17 cellular contexts compared by ENCODE assay signal in genomic region chr19:29784598-29785223, GRCh38. TPM values are rescaled to one million over a fixed set of nuclear protein-coding genes. Genes with fewer than 3 reads are reported as not detected.
DNase-seq lines count a peak whose midpoint lies in the region; TF ChIP-seq lines count a peak whose summit lies in the region.
"Had no signal": no experiment of that assay in that cellular context is flagged by ENCODE, and none has a peak within 500 bp of the region (broad histone marks: within the 10 kb centered on the region; RNA-seq: fewer than 3 reads in every experiment).

No MANE protein-coding gene starts in this region.

- H2BK15ac ChIP-seq in neuronal stem cell (ENCODE audit: low read length), result no peak overlapping the region

- H3K4me3 Mint-ChIP-seq in MCF 10A (ENCODE audit: unreplicated experiment), result no peak overlapping the region
- no peak overlapping the region for H3K4me3 Mint-ChIP-seq in osteocyte (ENCODE audit: unreplicated experiment)
- H3K4me3 Mint-ChIP-seq: B cell; CD4-positive, alpha-beta T cell; CD8-positive, alpha-beta T cell had no signal

- H3K27me3 Mint-ChIP-seq in MCF 10A (ENCODE audit: insufficient read depth, unreplicated experiment) (no peaks in the 10 kb centered on the region), osteocyte (ENCODE audit: unreplicated experiment) (no peaks in the 10 kb centered on the region)
- H3K27me3 Mint-ChIP-seq: CD4-positive, alpha-beta T cell had no signal

- H3K27ac ChIP-seq in breast epithelium, result no peak overlapping the region
- no peak overlapping the region for H3K27ac ChIP-seq in neuronal stem cell (replicated peaks; ENCODE audit: low read length)
- H3K27ac ChIP-seq in esophagus muscularis mucosa (replicated peaks in 1 of 4), result no peak overlapping the region
- H3K27ac ChIP-seq: 22Rv1; A549; BLaER1 treated with 17β-estradiol and CSF1 and Interleukin-3, amounts not matched to agents 10 nM and 100 nM; C4-2B had no signal

- no peak overlapping the region for H2AFZ ChIP-seq in neuronal stem cell (ENCODE audit: low read length)

- no peaks in the 10 kb centered on the region for H3K36me3 Mint-ChIP-seq in MCF 10A (ENCODE audit: insufficient read depth, unreplicated experiment)
- H3K36me3 Mint-ChIP-seq in osteocyte (ENCODE audit: unreplicated experiment), result no peaks in the 10 kb centered on the region
- H3K36me3 Mint-ChIP-seq: CD8-positive, alpha-beta T cell had no signal

- TF ChIP-seq EP300 in esophagus muscularis mucosa (IDR thresholded peaks at IDR 0.05), result no peak

- H2AK5ac ChIP-seq in neuronal stem cell (ENCODE audit: low read depth, low read length), result no peak overlapping the region

- H2BK5ac ChIP-seq in neuronal stem cell (ENCODE audit: low read length), result no peak overlapping the region

- TF ChIP-seq CTCF in MCF 10A (IDR thresholded peaks at IDR 0.05; ENCODE audit: unreplicated experiment), result no peak
- TF ChIP-seq CTCF in breast epithelium (IDR thresholded peaks at IDR 0.05), result no peak
- no peak for TF ChIP-seq CTCF in esophagus muscularis mucosa (IDR thresholded peaks at IDR 0.05)
- no peak for TF ChIP-seq CTCF in osteocyte (IDR thresholded peaks at IDR 0.05)

- H3K79me1 ChIP-seq in neuronal stem cell (ENCODE audit: low read depth, low read length), result no peaks in the 10 kb centered on the region

- TF ChIP-seq POLR2A in breast epithelium (IDR thresholded peaks at IDR 0.05) (no peak), esophagus muscularis mucosa (IDR thresholded peaks at IDR 0.05; ENCODE audit: low read depth) (no peak)

- peak overlapping the region; percentile 35 for H2BK12ac ChIP-seq in neuronal stem cell (ENCODE audit: low read length)

- peak overlapping the region; percentile 43 for H3K27ac Mint-ChIP-seq in MCF 10A (ENCODE audit: low read depth, unreplicated experiment)
- H3K27ac Mint-ChIP-seq in osteocyte (ENCODE audit: unreplicated experiment), result no peak overlapping the region
- H3K27ac Mint-ChIP-seq: B cell; CD4-positive, alpha-beta T cell; CD8-positive, alpha-beta T cell had no signal

- peak overlapping the region; percentile 57 for H4K8ac ChIP-seq in neuronal stem cell (ENCODE audit: low read depth, low read length)

- H3K9ac ChIP-seq in neuronal stem cell (ENCODE audit: low read depth, low read length, poor library complexity), result no peak overlapping the region
- H3K9ac ChIP-seq: BLaER1 treated with 17β-estradiol and CSF1 and Interleukin-3, amounts not matched to agents 10 nM and 100 nM had no signal

- no peak overlapping the region for H3K4ac ChIP-seq in neuronal stem cell (ENCODE audit: low read length)

- H3K36me3 ChIP-seq in breast epithelium (no peaks in the 10 kb centered on the region), neuronal stem cell (replicated peaks in 1 of 2; ENCODE audit: control insufficient read depth in 2 of 2, insufficient read depth in 2 of 2, low read length in 2 of 2) (no peaks in the 10 kb centered on the region), esophagus muscularis mucosa (no peaks in the 10 kb centered on the region)
- H3K36me3 ChIP-seq: BLaER1 treated with 17β-estradiol and CSF1 and Interleukin-3, amounts not matched to agents 10 nM and 100 nM had no signal

- no peak overlapping the region for H3K18ac ChIP-seq in neuronal stem cell (ENCODE audit: low read length)

- intact Hi-C loops in MCF 10A (cut with micrococcal nuclease), result no loop called here
- intact Hi-C loops in breast epithelium (cut with DNase I; ENCODE audit: low total_unique reads), result no loop called here
- intact Hi-C loops in esophagus muscularis mucosa (cut with DNase I), result no loop called here

- no TSS peak for BruUV-seq in MCF 10A (replicated peaks; lab: Mats Ljungman, UMichigan)

- no peak for DNase-seq in MCF 10A (ENCODE audit: unreplicated experiment)
- no peak for DNase-seq in breast epithelium (ENCODE audit: low spot score in 2 of 2)
- no peak for DNase-seq in neuronal stem cell (ENCODE audit: low spot score)
- DNase-seq in esophagus muscularis mucosa (ENCODE audit: extremely low spot score), result no peak
- no peak for DNase-seq in osteocyte (ENCODE audit: extremely low spot score, unreplicated experiment)
- DNase-seq: AML-193; Caco-2; Calu3; CD4-positive, alpha-beta T cell; CD8-positive, alpha-beta T cell; DMS79 treated with DMSO at 0.1 percent for 48 hours; GF-D8 had no signal

- peak overlapping the region; percentile 4 for H3K4me2 ChIP-seq in neuronal stem cell (ENCODE audit: insufficient read depth, low read length, poor library complexity, severe bottlenecking)
- H3K4me2 ChIP-seq: A549; BLaER1 treated with 17β-estradiol and CSF1 and Interleukin-3, amounts not matched to agents 10 nM and 100 nM had no signal

- WGBS in neuronal stem cell (ENCODE audit: extremely low coverage in 2 of 2, insufficient read length in 2 of 2, insufficient replicate concordance in 1 of 2), 2 donors, result 100% methylated on average over 1 of the region's 1 CpG; no CpG with 5 or more reads in 1 of the 2 donors
- 93% methylated on average over 1 of the region's 1 CpG for WGBS in esophagus muscularis mucosa

- H4K91ac ChIP-seq in neuronal stem cell (ENCODE audit: low read depth, low read length, poor library complexity), result no peak overlapping the region

- POLR2A ChIA-PET in MCF 10A (lab: Yijun Ruan, JAX), result no interaction called here

- H3K14ac ChIP-seq in neuronal stem cell (ENCODE audit: low read length), result no peak overlapping the region

- H3K23ac ChIP-seq in neuronal stem cell (ENCODE audit: low read depth, low read length, poor library complexity), result no peak overlapping the region

- H3K9me3 Mint-ChIP-seq in MCF 10A (ENCODE audit: unreplicated experiment), result no peaks in the 10 kb centered on the region
- no peaks in the 10 kb centered on the region for H3K9me3 Mint-ChIP-seq in osteocyte (ENCODE audit: unreplicated experiment)
- H3K9me3 Mint-ChIP-seq: CD8-positive, alpha-beta T cell had no signal

- H3K4me3 ChIP-seq in breast epithelium, result no peak overlapping the region
- H3K4me3 ChIP-seq in neuronal stem cell (ENCODE audit: low read length in 2 of 2), result no peak overlapping the region
- no peak overlapping the region for H3K4me3 ChIP-seq in esophagus muscularis mucosa
- H3K4me3 ChIP-seq: A549; BLaER1 treated with 17β-estradiol and CSF1 and Interleukin-3, amounts not matched to agents 10 nM and 100 nM had no signal

- no peaks in the 10 kb centered on the region for H3K4me1 ChIP-seq in breast epithelium
- no peaks in the 10 kb centered on the region for H3K4me1 ChIP-seq in neuronal stem cell (ENCODE audit: control insufficient read depth in 2 of 2, insufficient read depth in 1 of 2, low read depth in 1 of 2, low read length in 2 of 2)
- no peaks in the 10 kb centered on the region for H3K4me1 ChIP-seq in esophagus muscularis mucosa
- H3K4me1 ChIP-seq: A549, Caco-2 had no signal

- no peaks in the 10 kb centered on the region for H3K9me3 ChIP-seq in breast epithelium
- no peaks in the 10 kb centered on the region for H3K9me3 ChIP-seq in neuronal stem cell (replicated peaks in 1 of 2; ENCODE audit: control insufficient read depth in 2 of 2, insufficient read depth in 1 of 2, low read depth in 1 of 2, low read length in 2 of 2)
- H3K9me3 ChIP-seq in esophagus muscularis mucosa, result no peaks in the 10 kb centered on the region
- H3K9me3 ChIP-seq: A549; BLaER1 treated with 17β-estradiol and CSF1 and Interleukin-3, amounts not matched to agents 10 nM and 100 nM; Caco-2 had no signal

- CTCF ChIA-PET in MCF 10A (lab: Yijun Ruan, JAX), result interaction anchor here (0.7 to 1.0 kb wide), 2 partner anchors 28 to 91 kb away, joined by 3 to 4 read pairs; no protein-coding TSS in a partner anchor

- H3K4me1 Mint-ChIP-seq in MCF 10A (ENCODE audit: insufficient read depth, unreplicated experiment), result no peaks in the 10 kb centered on the region
- H3K4me1 Mint-ChIP-seq in osteocyte (ENCODE audit: unreplicated experiment), result no peaks in the 10 kb centered on the region
- H3K4me1 Mint-ChIP-seq: B cell had no signal

- H3K27me3 ChIP-seq in breast epithelium (peaks cover 0 to 7% of the 10 kb centered on the region in 2 donors), neuronal stem cell (ENCODE audit: control insufficient read depth in 3 of 3, insufficient read depth in 3 of 3, low read depth in 1 of 3, low read length in 3 of 3) (peaks cover 0 to 11% (median 0%) of the 10 kb centered on the region in 3 experiments), esophagus muscularis mucosa (peaks cover 0 to 9% (median 0%) of the 10 kb centered on the region in 4 donors)
- H3K27me3 ChIP-seq: BLaER1 treated with 17β-estradiol and CSF1 and Interleukin-3, amounts not matched to agents 10 nM and 100 nM had no signal

- no peak overlapping the region for H2BK120ac ChIP-seq in neuronal stem cell (ENCODE audit: low read depth, low read length)

RNA-seq across cellular contexts. Expression of gene CCNE1, which starts 27.1 kb away (rescaled TPM):
- total RNA-seq in MCF 10A (2022) (3.0 and 3.5 TPM in 2 replicates), breast epithelium (1 to 10 TPM in 2 of 3 donors, under 1 TPM in 1; 0.33 to 2.1 (median 1.5) TPM), esophagus muscularis mucosa (1 to 10 TPM in 3 of 4 donors, under 1 TPM in 1; 0.42 to 4.0 (median 2.4) TPM), osteocyte (3.9 and 4.6 TPM in 2 replicates)
- polyA plus RNA-seq in neuronal stem cell (2013, experiment 1 of 2), result 15.7 TPM
- 15.8 TPM for polyA plus RNA-seq in neuronal stem cell (2013, experiment 2 of 2)
